ENCODE assay signal across 19 cellular contexts in genomic region chr5:7902201-7902600, GRCh38. TPM values are rescaled to one million over a fixed set of nuclear protein-coding genes. Genes with fewer than 3 reads are reported as not detected.
A peak's percentile ranks its signal among the peaks of the same experiment; 100 is the strongest.
DNase-seq lines count a peak whose midpoint lies in the region; FAIRE-seq and TF ChIP-seq lines count a peak whose summit lies in the region.
"Had no signal": no experiment of that assay in that cellular context is flagged by ENCODE, and none has a peak within 500 bp of the region (broad histone marks: within the 10 kb centered on the region; RNA-seq: fewer than 3 reads in every experiment).

No MANE protein-coding gene starts in this region.

- DNase-seq in activated T-cell treated with anti-CD3 and anti-CD28 coated beads, Interleukin-2, amount 50 U/mL, for 24 hours, result no peak
- DNase-seq in activated T-cell treated with anti-CD3 and anti-CD28 coated beads for 4 hours (no peak), GM23248 (peak; percentile 11), astrocyte (ENCODE audit: low read depth) (no peak), foreskin melanocyte (peak; percentile 94), inferior parietal cortex (ENCODE audit: extremely low spot score) (no peak), SIG-M5 (lab: John Stamatoyannopoulos, UW) (no peak), NOMO-1 treated with dmso at 0.1 percent for 144 hours (lab: John Stamatoyannopoulos, UW; ENCODE audit: unreplicated experiment) (no peak)
- DNase-seq: GDM1, KG1, MM.1S, NCI-H1105 treated with DMSO at 0.1 percent for 48 hours, NCI-H187, NCI-H446, PC-9 had no signal

- TF ChIP-seq CTCF in astrocyte (IDR thresholded peaks at IDR 0.05; ENCODE audit: insufficient read depth, low read depth, low read length), result no peak

- H3K9ac ChIP-seq in GM23248, result no peak overlapping the region
- H3K9ac ChIP-seq in astrocyte (ENCODE audit: low read length), result no peak overlapping the region

- no peak for FAIRE-seq in astrocyte (lab: Jason Lieb, UNC)

- H3F3A ChIP-seq in GM23248 (ENCODE audit: insufficient read depth), result 0 out of 2 replicates have a peak, but pooled peaks cover 7% of the 10 kb centered on the region

- peaks cover 27% of the 10 kb centered on the region for H3K4me1 Mint-ChIP-seq in activated T-cell treated with anti-CD3 and anti-CD28 coated beads, Interleukin-2, amount 50 U/mL, for 24 hours (ENCODE audit: low read depth)
- H3K4me1 Mint-ChIP-seq in astrocyte (ENCODE audit: low read depth, unreplicated experiment), result peaks cover 7% of the 10 kb centered on the region
- H3K4me1 Mint-ChIP-seq: CD14-positive monocyte had no signal

- H3K36me3 ChIP-seq in GM23248 (ENCODE audit: low read depth), result peaks cover 28% of the 10 kb centered on the region
- H3K36me3 ChIP-seq in astrocyte (ENCODE audit: insufficient read depth, low read length), result peaks cover 23% of the 10 kb centered on the region

- H3K9me3 ChIP-seq in GM23248 (ENCODE audit: low read depth) (no peaks in the 10 kb centered on the region), astrocyte (ENCODE audit: insufficient read depth, low read depth, low read length) (no peaks in the 10 kb centered on the region)

- no peak overlapping the region for H3K4me2 ChIP-seq in GM23248 (ENCODE audit: unreplicated experiment)
- H3K4me2 ChIP-seq in astrocyte (ENCODE audit: low read length), result no peak overlapping the region
- H3K4me2 ChIP-seq: PC-9 had no signal

- H3K27me3 Mint-ChIP-seq in activated T-cell treated with anti-CD3 and anti-CD28 coated beads, Interleukin-2, amount 50 U/mL, for 24 hours, result no peaks in the 10 kb centered on the region
- no peaks in the 10 kb centered on the region for H3K27me3 Mint-ChIP-seq in astrocyte (ENCODE audit: low read depth, unreplicated experiment)

- H3K27me3 ChIP-seq in GM23248 (replicated peaks; ENCODE audit: insufficient read depth) (no peaks in the 10 kb centered on the region), astrocyte (ENCODE audit: insufficient read depth, low read length) (no peaks in the 10 kb centered on the region)

- H3K4me1 ChIP-seq in GM23248 (ENCODE audit: insufficient read depth) (no peaks in the 10 kb centered on the region), astrocyte (ENCODE audit: insufficient read depth, low read length) (no peaks in the 10 kb centered on the region)

- H3K4me3 ChIP-seq in GM23248, result no peak overlapping the region
- no peak overlapping the region for H3K4me3 ChIP-seq in astrocyte (ENCODE audit: insufficient read depth, low read depth, low read length)
- H3K4me3 ChIP-seq: PC-9 had no signal

- H2AFZ ChIP-seq in GM23248 (no peak overlapping the region), astrocyte (ENCODE audit: low read depth, low read length) (no peak overlapping the region)
- H2AFZ ChIP-seq: PC-9 had no signal

- WGBS in GM23248 (ENCODE audit: low coverage in 1 of 2, low lambda C conversion rate in 2 of 2, missing lambda C conversion rate in 2 of 2), 2 experiments, result 34 to 43% methylated on average over 3 of the region's 3 CpGs

- no peaks in the 10 kb centered on the region for H3K79me2 ChIP-seq in GM23248 (ENCODE audit: insufficient read depth)
- H3K79me2 ChIP-seq in astrocyte (ENCODE audit: insufficient read depth, low read length), result no peaks in the 10 kb centered on the region

- H3K4me3 Mint-ChIP-seq in activated T-cell treated with anti-CD3 and anti-CD28 coated beads, Interleukin-2, amount 50 U/mL, for 24 hours, result no peak overlapping the region
- H3K4me3 Mint-ChIP-seq in astrocyte (ENCODE audit: unreplicated experiment), result no peak overlapping the region
- H3K4me3 Mint-ChIP-seq: CD14-positive monocyte had no signal

- peaks cover 7% of the 10 kb centered on the region for H3K9me3 Mint-ChIP-seq in activated T-cell treated with anti-CD3 and anti-CD28 coated beads, Interleukin-2, amount 50 U/mL, for 24 hours
- peaks cover 2% of the 10 kb centered on the region for H3K9me3 Mint-ChIP-seq in astrocyte (ENCODE audit: unreplicated experiment)

- in situ Hi-C loops in GM23248 (cut with MboI), result no loop called here

- no peaks in the 10 kb centered on the region for H4K20me1 ChIP-seq in GM23248 (ENCODE audit: insufficient read depth)
- no peaks in the 10 kb centered on the region for H4K20me1 ChIP-seq in astrocyte (ENCODE audit: insufficient read depth, low read length)

- peak overlapping the region; percentile 5 for H3K27ac Mint-ChIP-seq in activated T-cell treated with anti-CD3 and anti-CD28 coated beads, Interleukin-2, amount 50 U/mL, for 24 hours
- no peak overlapping the region for H3K27ac Mint-ChIP-seq in astrocyte (ENCODE audit: unreplicated experiment)
- H3K27ac Mint-ChIP-seq: CD14-positive monocyte had no signal

- H3K36me3 Mint-ChIP-seq in activated T-cell treated with anti-CD3 and anti-CD28 coated beads, Interleukin-2, amount 50 U/mL, for 24 hours (ENCODE audit: low read depth), result peaks cover 94% of the 10 kb centered on the region
- H3K36me3 Mint-ChIP-seq in astrocyte (ENCODE audit: low read depth, unreplicated experiment), result peaks cover 21% of the 10 kb centered on the region

- H3K9me2 ChIP-seq in GM23248 (ENCODE audit: insufficient read depth), result no peaks in the 10 kb centered on the region

- no peak overlapping the region for H3K27ac ChIP-seq in GM23248
- H3K27ac ChIP-seq in astrocyte (ENCODE audit: low read depth, low read length), result peak overlapping the region; percentile 6
- H3K27ac ChIP-seq: HL-60, PC-9 had no signal

RNA-seq across cellular contexts. Expression of gene MTRR, which starts 33.3 kb away (rescaled TPM):
- 29.3 and 44.0 TPM in 2 replicates for total RNA-seq in GM23248 (2014; rRNA removed; shearing (Covaris generic))
- 27.4 and 27.6 TPM in 2 replicates for polyA plus RNA-seq in GM23248 (2016; fragmentation: Nextera tagmentation; extraction: Ambion mirVana)
- 32.2 and 38.5 TPM in 2 replicates for total RNA-seq in astrocyte

RNA-seq across cellular contexts. Expression of gene FASTKD3, which starts 33.4 kb away (rescaled TPM):
- 9.3 and 23.9 TPM in 2 replicates for total RNA-seq in GM23248 (2014; rRNA removed; shearing (Covaris generic))
- 9.1 and 10.6 TPM in 2 replicates for polyA plus RNA-seq in GM23248 (2016; fragmentation: Nextera tagmentation; extraction: Ambion mirVana)
- total RNA-seq in astrocyte, result 8.1 and 10.7 TPM in 2 replicates

RNA-seq across cellular contexts. Expression of gene CFAP90, which starts 51.3 kb away (rescaled TPM):
- 0.32 TPM in 1 of 2 replicates, not detected in the other for total RNA-seq in GM23248 (2014; rRNA removed; shearing (Covaris generic))
- 0.10 and 0.19 TPM in 2 replicates for polyA plus RNA-seq in GM23248 (2016; fragmentation: Nextera tagmentation; extraction: Ambion mirVana)
- total RNA-seq in astrocyte, result 0.64 and 0.84 TPM in 2 replicates
- total RNA-seq: A172, PC-9, Right ventricle myocardium inferior had no signal
- polyA plus RNA-seq: CD14-positive monocyte had no signal

Comparison
In these comparisons a context has a peak if more than half of its experiments do, and no peak if none do; other contexts are left out.
1. DNase-seq: peak in GM23248 (single experiment) and foreskin melanocyte (single experiment); none in activated T-cell treated with anti-CD3 and anti-CD28 coated beads, Interleukin-2, amount 50 U/mL, for 24 hours (single experiment), activated T-cell treated with anti-CD3 and anti-CD28 coated beads for 4 hours (single experiment), astrocyte (single experiment), inferior parietal cortex (single experiment), SIG-M5 (single experiment) and NOMO-1 treated with dmso at 0.1 percent for 144 hours (single experiment).